In genomic region chr12:76072568-76072967, GRCh38 we compare ENCODE assay signal across 23 cellular contexts.
"Had no signal": no experiment of that assay in that cellular context is flagged by ENCODE, and none has a peak within 500 bp of the region (broad histone marks: within the 10 kb centered on the region; RNA-seq: fewer than 3 reads in every experiment).

No MANE protein-coding gene starts in this region.

- H3K9me3 Mint-ChIP-seq: activated CD4-positive, alpha-beta memory T cell treated with anti-CD3 and anti-CD28 coated beads, Interleukin-2, amount 10 ng/mL, durations not matched to agents 7 days and 5 days; T-cell had no signal

- H3K27me3 Mint-ChIP-seq: activated CD4-positive, alpha-beta memory T cell treated with anti-CD3 and anti-CD28 coated beads, Interleukin-2, amount 10 ng/mL, durations not matched to agents 7 days and 5 days; activated CD4-positive, alpha-beta T cell treated with anti-CD3 and anti-CD28 coated beads for 36 hours; activated T-helper 17 cell treated with anti-CD3 and anti-CD28 coated beads, Interleukin-2, amount 50 U/mL, for 72 hours; T-cell had no signal

- H3K27me3 ChIP-seq: brain microvascular endothelial cell had no signal

- H3K4me3 Mint-ChIP-seq: activated CD4-positive, alpha-beta memory T cell treated with anti-CD3 and anti-CD28 coated beads, Interleukin-2, amount 10 ng/mL, durations not matched to agents 7 days and 5 days; activated CD4-positive, alpha-beta T cell treated with anti-CD3 and anti-CD28 coated beads for 36 hours; activated T-helper 17 cell treated with anti-CD3 and anti-CD28 coated beads, Interleukin-2, amount 50 U/mL, for 72 hours; T-cell had no signal

- DNase-seq: activated CD4-positive, alpha-beta memory T cell treated with anti-CD3 and anti-CD28 coated beads, Interleukin-2, amount 10 ng/mL, durations not matched to agents 7 days and 5 days; activated CD4-positive, alpha-beta T cell treated with anti-CD3 and anti-CD28 coated beads for 36 hours; activated CD4-positive, alpha-beta T cell treated with anti-CD3 and anti-CD28 coated beads, Interleukin-2, amount 50 U/mL, for 1 hour; activated gamma-delta T cell treated with Interleukin-2 at 50 U/mL for 16 hours; activated naive CD4-positive, alpha-beta T cell treated with anti-CD3 and anti-CD28 coated beads, Interleukin-2, amount 50 U/mL, for 16 hours; activated T-cell treated with anti-CD3 and anti-CD28 coated beads for 4 hours; activated T-cell treated with anti-CD3 and anti-CD28 coated beads, Interleukin-2, amount 50 U/mL, for 48 hours; brain microvascular endothelial cell; Kasumi-1; KBM-7; NCI-H1092 treated with DMSO at 0.1 percent for 48 hours; NCI-H1417 treated with DMSO at 0.1 percent for 48 hours; NCI-H1694; NCI-H2029; NCI-H2107; NCI-H345; NCI-H510A; NCI-H526 treated with DMSO at 0.1 percent for 48 hours; NCI-H82; SIG-M5; T-cell had no signal

- H3K27ac ChIP-seq: brain microvascular endothelial cell, VCaP had no signal

- H3K27ac Mint-ChIP-seq: activated CD4-positive, alpha-beta memory T cell treated with anti-CD3 and anti-CD28 coated beads, Interleukin-2, amount 10 ng/mL, durations not matched to agents 7 days and 5 days had no signal

- ATAC-seq: activated CD4-positive, alpha-beta T cell treated with anti-CD3 and anti-CD28 coated beads for 36 hours; activated T-helper 17 cell treated with anti-CD3 and anti-CD28 coated beads, Interleukin-2, amount 50 U/mL, for 72 hours; T-cell had no signal
